ENCODE assay signal across 1 cellular context in the genomic region with DNA sequence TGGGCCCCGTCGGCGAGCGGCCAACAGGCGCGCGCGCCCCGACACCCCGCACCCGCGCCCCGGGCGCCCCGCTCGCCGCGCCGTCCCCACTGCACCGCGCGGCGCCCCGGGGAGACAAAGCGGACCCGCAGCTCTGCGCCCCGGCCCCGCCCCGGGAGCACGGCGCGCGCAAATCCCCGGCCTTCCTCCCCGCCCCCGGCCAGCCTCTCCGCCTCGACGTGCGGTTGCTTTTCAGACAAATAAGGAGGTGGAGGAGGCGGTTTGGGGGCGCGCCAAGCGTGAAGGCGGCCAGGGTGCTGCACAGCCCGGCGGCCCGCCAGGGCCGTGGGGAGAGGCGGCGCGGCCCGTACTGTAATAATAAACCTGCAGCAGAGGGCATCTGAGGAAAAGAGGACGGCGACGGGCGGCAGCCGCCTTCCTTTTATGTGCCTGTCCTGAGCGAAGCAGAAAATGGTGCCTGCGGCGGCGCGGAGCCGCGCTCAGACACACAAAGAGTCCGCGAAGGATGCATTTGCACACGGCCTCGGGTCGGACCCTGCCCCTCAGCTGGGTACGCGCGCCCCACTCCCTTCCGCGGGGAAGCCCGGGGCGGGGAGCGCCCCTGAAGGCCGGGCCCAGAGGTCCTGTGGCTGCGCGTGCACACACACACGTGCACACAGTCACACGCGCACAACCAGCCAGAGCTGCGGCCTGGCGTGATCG.
TF ChIP-seq lines count a peak whose summit lies in the region.

No MANE protein-coding gene starts in this region.

TF ChIP-seq in WTC11, 78 proteins besides CTCF, POLR2A, EP300 and RAD21 (continued from another document):
- TF ChIP-seq, protein P1, sequence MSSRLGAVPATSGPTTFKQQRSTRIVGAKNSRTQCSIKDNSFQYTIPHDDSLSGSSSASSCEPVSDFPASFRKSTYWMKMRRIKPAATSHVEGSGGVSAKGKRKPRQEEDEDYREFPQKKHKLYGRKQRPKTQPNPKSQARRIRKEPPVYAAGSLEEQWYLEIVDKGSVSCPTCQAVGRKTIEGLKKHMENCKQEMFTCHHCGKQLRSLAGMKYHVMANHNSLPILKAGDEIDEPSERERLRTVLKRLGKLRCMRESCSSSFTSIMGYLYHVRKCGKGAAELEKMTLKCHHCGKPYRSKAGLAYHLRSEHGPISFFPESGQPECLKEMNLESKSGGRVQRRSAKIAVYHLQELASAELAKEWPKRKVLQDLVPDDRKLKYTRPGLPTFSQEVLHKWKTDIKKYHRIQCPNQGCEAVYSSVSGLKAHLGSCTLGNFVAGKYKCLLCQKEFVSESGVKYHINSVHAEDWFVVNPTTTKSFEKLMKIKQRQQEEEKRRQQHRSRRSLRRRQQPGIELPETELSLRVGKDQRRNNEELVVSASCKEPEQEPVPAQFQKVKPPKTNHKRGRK (CRISPR knock-in tag; IDR thresholded peaks at IDR 0.05; ENCODE audit: borderline replicate concordance): no peak
- TF ChIP-seq, protein P2, sequence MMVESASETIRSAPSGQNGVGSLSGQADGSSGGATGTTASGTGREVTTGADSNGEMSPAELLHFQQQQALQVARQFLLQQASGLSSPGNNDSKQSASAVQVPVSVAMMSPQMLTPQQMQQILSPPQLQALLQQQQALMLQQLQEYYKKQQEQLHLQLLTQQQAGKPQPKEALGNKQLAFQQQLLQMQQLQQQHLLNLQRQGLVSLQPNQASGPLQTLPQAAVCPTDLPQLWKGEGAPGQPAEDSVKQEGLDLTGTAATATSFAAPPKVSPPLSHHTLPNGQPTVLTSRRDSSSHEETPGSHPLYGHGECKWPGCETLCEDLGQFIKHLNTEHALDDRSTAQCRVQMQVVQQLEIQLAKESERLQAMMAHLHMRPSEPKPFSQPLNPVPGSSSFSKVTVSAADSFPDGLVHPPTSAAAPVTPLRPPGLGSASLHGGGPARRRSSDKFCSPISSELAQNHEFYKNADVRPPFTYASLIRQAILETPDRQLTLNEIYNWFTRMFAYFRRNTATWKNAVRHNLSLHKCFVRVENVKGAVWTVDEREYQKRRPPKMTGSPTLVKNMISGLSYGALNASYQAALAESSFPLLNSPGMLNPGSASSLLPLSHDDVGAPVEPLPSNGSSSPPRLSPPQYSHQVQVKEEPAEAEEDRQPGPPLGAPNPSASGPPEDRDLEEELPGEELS (CRISPR knock-in tag; IDR thresholded peaks at IDR 0.05): no peak
- TF ChIP-seq ZNF263 (CRISPR knock-in tag; IDR thresholded peaks at IDR 0.05; ENCODE audit: low read depth) (peak; percentile 22; the same call in 1 of the 2 replicates), ZSCAN18 (CRISPR knock-in tag; IDR thresholded peaks at IDR 0.05) (no peak), TEAD1 (CRISPR knock-in tag; IDR thresholded peaks at IDR 0.05) (peak; percentile 28; the same call in 1 of the 2 replicates), JUN (CRISPR knock-in tag; IDR thresholded peaks at IDR 0.05) (0 out of 2 replicates have a peak, but pooled peaks have one; percentile 24), TCF7 (CRISPR knock-in tag; IDR thresholded peaks at IDR 0.05; ENCODE audit: low read depth) (no peak), FOXP1 (CRISPR knock-in tag; IDR thresholded peaks at IDR 0.05; ENCODE audit: borderline replicate concordance) (peak; percentile 34; the same call in 1 of the 2 replicates), GABPB1 (CRISPR knock-in tag; IDR thresholded peaks at IDR 0.05) (no peak), ARID4B (CRISPR knock-in tag; IDR thresholded peaks at IDR 0.05; ENCODE audit: borderline replicate concordance) (0 out of 2 replicates have a peak, but pooled peaks have one; percentile 75), MAX (CRISPR knock-in tag; IDR thresholded peaks at IDR 0.05) (peak; percentile 88), CBFB (CRISPR knock-in tag; IDR thresholded peaks at IDR 0.05; ENCODE audit: low read depth) (no peak), RORB (CRISPR knock-in tag; IDR thresholded peaks at IDR 0.05) (no peak), HMGXB4 (CRISPR knock-in tag; IDR thresholded peaks at IDR 0.05) (peak; percentile 19; the same call in 1 of the 2 replicates), PRRX2 (CRISPR knock-in tag; IDR thresholded peaks at IDR 0.05) (peak; percentile 67; the same call in 1 of the 2 replicates), USF1 (CRISPR knock-in tag; IDR thresholded peaks at IDR 0.05) (peak; percentile 39; the same call in 1 of the 2 replicates), TEAD4 (CRISPR knock-in tag; IDR thresholded peaks at IDR 0.05) (0 out of 2 replicates have a peak, but pooled peaks have one; percentile 44)
- TF ChIP-seq, protein P3, sequence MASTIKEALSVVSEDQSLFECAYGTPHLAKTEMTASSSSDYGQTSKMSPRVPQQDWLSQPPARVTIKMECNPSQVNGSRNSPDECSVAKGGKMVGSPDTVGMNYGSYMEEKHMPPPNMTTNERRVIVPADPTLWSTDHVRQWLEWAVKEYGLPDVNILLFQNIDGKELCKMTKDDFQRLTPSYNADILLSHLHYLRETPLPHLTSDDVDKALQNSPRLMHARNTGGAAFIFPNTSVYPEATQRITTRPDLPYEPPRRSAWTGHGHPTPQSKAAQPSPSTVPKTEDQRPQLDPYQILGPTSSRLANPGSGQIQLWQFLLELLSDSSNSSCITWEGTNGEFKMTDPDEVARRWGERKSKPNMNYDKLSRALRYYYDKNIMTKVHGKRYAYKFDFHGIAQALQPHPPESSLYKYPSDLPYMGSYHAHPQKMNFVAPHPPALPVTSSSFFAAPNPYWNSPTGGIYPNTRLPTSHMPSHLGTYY (CRISPR knock-in tag; IDR thresholded peaks at IDR 0.05): peak; percentile 29; the same call in 1 of the 2 replicates
- TF ChIP-seq, protein P4, sequence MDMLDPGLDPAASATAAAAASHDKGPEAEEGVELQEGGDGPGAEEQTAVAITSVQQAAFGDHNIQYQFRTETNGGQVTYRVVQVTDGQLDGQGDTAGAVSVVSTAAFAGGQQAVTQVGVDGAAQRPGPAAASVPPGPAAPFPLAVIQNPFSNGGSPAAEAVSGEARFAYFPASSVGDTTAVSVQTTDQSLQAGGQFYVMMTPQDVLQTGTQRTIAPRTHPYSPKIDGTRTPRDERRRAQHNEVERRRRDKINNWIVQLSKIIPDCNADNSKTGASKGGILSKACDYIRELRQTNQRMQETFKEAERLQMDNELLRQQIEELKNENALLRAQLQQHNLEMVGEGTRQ (CRISPR knock-in tag; IDR thresholded peaks at IDR 0.05): peak; percentile 26; the same call in 1 of the 2 replicates
- TF ChIP-seq, protein P5, sequence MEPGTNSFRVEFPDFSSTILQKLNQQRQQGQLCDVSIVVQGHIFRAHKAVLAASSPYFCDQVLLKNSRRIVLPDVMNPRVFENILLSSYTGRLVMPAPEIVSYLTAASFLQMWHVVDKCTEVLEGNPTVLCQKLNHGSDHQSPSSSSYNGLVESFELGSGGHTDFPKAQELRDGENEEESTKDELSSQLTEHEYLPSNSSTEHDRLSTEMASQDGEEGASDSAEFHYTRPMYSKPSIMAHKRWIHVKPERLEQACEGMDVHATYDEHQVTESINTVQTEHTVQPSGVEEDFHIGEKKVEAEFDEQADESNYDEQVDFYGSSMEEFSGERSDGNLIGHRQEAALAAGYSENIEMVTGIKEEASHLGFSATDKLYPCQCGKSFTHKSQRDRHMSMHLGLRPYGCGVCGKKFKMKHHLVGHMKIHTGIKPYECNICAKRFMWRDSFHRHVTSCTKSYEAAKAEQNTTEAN (CRISPR knock-in tag; IDR thresholded peaks at IDR 0.05): peak; percentile 99
